In genomic region chr1:245572709-245573108, GRCh38 we compare ENCODE assay signal across 29 cellular contexts.
"Had no signal": no experiment of that assay in that cellular context is flagged by ENCODE, and none has a peak within 500 bp of the region (broad histone marks: within the 10 kb centered on the region; RNA-seq: fewer than 3 reads in every experiment).

No MANE protein-coding gene starts in this region.

- H3K27ac ChIP-seq: body of pancreas, RWPE1, WERI-Rb-1 had no signal

- H3K4me3 Mint-ChIP-seq: activated CD8-positive, alpha-beta T cell treated with anti-CD3 and anti-CD28 coated beads for 36 hours; activated naive CD4-positive, alpha-beta T cell treated with anti-CD3 and anti-CD28 coated beads, Interleukin-2, amount 10 ng/mL, durations not matched to agents 7 days and 5 days; activated naive CD8-positive, alpha-beta T cell treated with anti-CD3 and anti-CD28 coated beads for 36 hours; activated T-cell treated with anti-CD3 and anti-CD28 coated beads, Interleukin-2, amount 50 U/mL, for 72 hours; T-cell had no signal

- H3K4me1 Mint-ChIP-seq: activated naive CD4-positive, alpha-beta T cell treated with anti-CD3 and anti-CD28 coated beads, Interleukin-2, amount 10 ng/mL, durations not matched to agents 7 days and 5 days; activated naive CD8-positive, alpha-beta T cell treated with anti-CD3 and anti-CD28 coated beads for 36 hours; T-cell had no signal

- H3K36me3 ChIP-seq: WERI-Rb-1 had no signal

- H3K27me3 ChIP-seq: body of pancreas had no signal

- H3K27me3 Mint-ChIP-seq: activated CD8-positive, alpha-beta T cell treated with anti-CD3 and anti-CD28 coated beads for 36 hours; activated naive CD4-positive, alpha-beta T cell treated with anti-CD3 and anti-CD28 coated beads, Interleukin-2, amount 10 ng/mL, durations not matched to agents 7 days and 5 days had no signal

- H3K27ac Mint-ChIP-seq: activated CD8-positive, alpha-beta T cell treated with anti-CD3 and anti-CD28 coated beads for 36 hours; activated naive CD4-positive, alpha-beta T cell treated with anti-CD3 and anti-CD28 coated beads, Interleukin-2, amount 10 ng/mL, durations not matched to agents 7 days and 5 days; activated naive CD8-positive, alpha-beta T cell treated with anti-CD3 and anti-CD28 coated beads for 36 hours; activated T-cell treated with anti-CD3 and anti-CD28 coated beads, Interleukin-2, amount 50 U/mL, for 72 hours; activated T-helper 2 cell treated with anti-CD3 and anti-CD28 coated beads, Interferon-gamma antibody, Interleukin-2, Interleukin-4, amounts not matched to agents 10 μg/mL and 5 μg/mL and 100 μg/mL, durations not matched to agents 14 hours and 24 hours and 36 hours; T-cell had no signal

- H3K9me3 ChIP-seq: body of pancreas had no signal

- H3K4me1 ChIP-seq: body of pancreas had no signal

- H3K9me3 Mint-ChIP-seq: activated CD8-positive, alpha-beta T cell treated with anti-CD3 and anti-CD28 coated beads for 36 hours; activated naive CD4-positive, alpha-beta T cell treated with anti-CD3 and anti-CD28 coated beads, Interleukin-2, amount 10 ng/mL, durations not matched to agents 7 days and 5 days; activated naive CD8-positive, alpha-beta T cell treated with anti-CD3 and anti-CD28 coated beads for 36 hours; activated T-cell treated with anti-CD3 and anti-CD28 coated beads, Interleukin-2, amount 50 U/mL, for 72 hours; activated T-helper 2 cell treated with anti-CD3 and anti-CD28 coated beads, Interferon-gamma antibody, Interleukin-2, Interleukin-4, amounts not matched to agents 10 μg/mL and 5 μg/mL and 100 μg/mL, durations not matched to agents 14 hours and 24 hours and 36 hours; T-cell had no signal

- H3K4me3 ChIP-seq: body of pancreas, K562 had no signal

- H3K36me3 Mint-ChIP-seq: activated naive CD4-positive, alpha-beta T cell treated with anti-CD3 and anti-CD28 coated beads, Interleukin-2, amount 10 ng/mL, durations not matched to agents 7 days and 5 days; activated naive CD8-positive, alpha-beta T cell treated with anti-CD3 and anti-CD28 coated beads for 36 hours; T-cell had no signal

- DNase-seq: activated CD4-positive, alpha-beta T cell treated with anti-CD3 and anti-CD28 coated beads for 4 hours; activated CD8-positive, alpha-beta memory T cell treated with anti-CD3 and anti-CD28 coated beads, Interleukin-2, amount 50 U/mL, for 4 hours; activated CD8-positive, alpha-beta T cell treated with anti-CD3 and anti-CD28 coated beads for 36 hours; activated gamma-delta T cell treated with Interleukin-2 at 50 U/mL for 16 hours; activated naive CD4-positive, alpha-beta T cell treated with anti-CD3 and anti-CD28 coated beads, Interleukin-2, amount 10 ng/mL, durations not matched to agents 7 days and 5 days; activated naive CD8-positive, alpha-beta T cell treated with anti-CD3 and anti-CD28 coated beads for 36 hours; activated T-cell treated with anti-CD3 and anti-CD28 coated beads, Interleukin-2, amount 50 U/mL, for 72 hours; anterior cingulate cortex; body of pancreas; Karpas-422; NCI-H1048; NCI-H1436; NCI-H1694 treated with DMSO at 0.1 percent for 48 hours; NCI-H2029 treated with DMSO at 0.1 percent for 48 hours; NCI-H345; NCI-H510A; NCI-H526 treated with DMSO at 0.1 percent for 48 hours; NCI-H82; OCI-M1; SHP77; T-cell; T-helper 2 cell; T1000; WERI-Rb-1 had no signal

- ATAC-seq: activated CD4-positive, CD25-positive, alpha-beta regulatory T cell treated with anti-CD3 and anti-CD28 coated beads, Interleukin-2, amount 50 U/mL, for 24 hours; activated CD8-positive, alpha-beta T cell treated with anti-CD3 and anti-CD28 coated beads for 36 hours; activated T-cell treated with anti-CD3 and anti-CD28 coated beads, Interleukin-2, amount 50 U/mL, for 72 hours; body of pancreas; K562; Panc1; T-cell had no signal
